ENCODE assay signal across 2 cellular contexts in genomic region chr10:13167568-13167967, GRCh38.
TF ChIP-seq lines count a peak whose summit lies in the region.

No MANE protein-coding gene starts in this region.

TF ChIP-seq in GM23338, 12 proteins besides CTCF, POLR2A, EP300 and RAD21:
- TF ChIP-seq EZH2 (IDR thresholded peaks at IDR 0.05; ENCODE audit: low read depth, unreplicated experiment) (no peak), ETS1 (IDR thresholded peaks at IDR 0.05) (no peak), EZH2phosphoT487 (IDR thresholded peaks at IDR 0.05; ENCODE audit: unreplicated experiment) (no peak), NANOG (IDR thresholded peaks at IDR 0.05; ENCODE audit: borderline replicate concordance) (no peak), ZNF114 (CRISPR knock-in tag; IDR thresholded peaks at IDR 0.05) (no peak), ZNF331 (CRISPR knock-in tag; IDR thresholded peaks at IDR 0.05; ENCODE audit: low read depth) (no peak), JUNB (IDR thresholded peaks at IDR 0.05; ENCODE audit: unreplicated experiment) (no peak)

TF ChIP-seq in HEK293, 187 proteins besides CTCF, POLR2A, EP300 and RAD21:
- TF ChIP-seq ZNF548 (tag by site-specific recombination; IDR thresholded peaks at IDR 0.05), result no peak
- no peak for TF ChIP-seq ZNF398 (tag by site-specific recombination; IDR thresholded peaks at IDR 0.05)
- TF ChIP-seq SCRT1 (tag by site-specific recombination; IDR thresholded peaks at IDR 0.05; ENCODE audit: borderline replicate concordance), result peak; percentile 48; the same call in 1 of the 2 replicates
- TF ChIP-seq SCRT2 (tag by site-specific recombination; IDR thresholded peaks at IDR 0.05), result peak; percentile 95
